ENCODE assay signal across 16 cellular contexts in genomic region chr1:49052102-49052501, GRCh38.
A peak's percentile ranks its signal among the peaks of the same experiment; 100 is the strongest.
DNase-seq lines count a peak whose midpoint lies in the region; ATAC-seq and TF ChIP-seq lines count a peak whose summit lies in the region.
"Had no signal": no experiment of that assay in that cellular context is flagged by ENCODE, and none has a peak within 500 bp of the region (broad histone marks: within the 10 kb centered on the region; RNA-seq: fewer than 3 reads in every experiment).

No MANE protein-coding gene starts in this region.

- no peaks in the 10 kb centered on the region for H3K27me3 ChIP-seq in stomach
- H3K27me3 ChIP-seq: breast epithelium, heart right ventricle, sigmoid colon had no signal

- intact Hi-C loops in stomach (cut with DNase I; ENCODE audit: low total_unique reads) = no loop called here

- WGBS in stomach, 5 donors = 70 to 87% (median 79%) methylated on average over 1 of the region's 1 CpG

- H3K27ac Mint-ChIP-seq in activated CD8-positive, alpha-beta memory T cell treated with anti-CD3 and anti-CD28 coated beads, Interleukin-2, amount 10 ng/mL, durations not matched to agents 7 days and 5 days = no peak overlapping the region
- H3K27ac Mint-ChIP-seq: CD4-positive, CD25-positive, alpha-beta regulatory T cell; dendritic cell treated with granulocyte-macrophage colony-stimulating factor and Interleukin-4, amounts not matched to agents 40 ng/mL and 50 ng/mL, for 4 days had no signal

- TF ChIP-seq POLR2A in stomach (IDR thresholded peaks at IDR 0.05) = no peak

- no peaks in the 10 kb centered on the region for H3K4me1 Mint-ChIP-seq in activated CD8-positive, alpha-beta memory T cell treated with anti-CD3 and anti-CD28 coated beads, Interleukin-2, amount 10 ng/mL, durations not matched to agents 7 days and 5 days
- H3K4me1 Mint-ChIP-seq: CD4-positive, CD25-positive, alpha-beta regulatory T cell; neural crest cell had no signal

- H3K27me3 Mint-ChIP-seq in activated CD8-positive, alpha-beta memory T cell treated with anti-CD3 and anti-CD28 coated beads, Interleukin-2, amount 10 ng/mL, durations not matched to agents 7 days and 5 days = no peaks in the 10 kb centered on the region
- H3K27me3 Mint-ChIP-seq: CD4-positive, CD25-positive, alpha-beta regulatory T cell; dendritic cell treated with granulocyte-macrophage colony-stimulating factor and Interleukin-4, amounts not matched to agents 40 ng/mL and 50 ng/mL, for 4 days had no signal

- no peaks in the 10 kb centered on the region for H3K9me3 ChIP-seq in stomach
- H3K9me3 ChIP-seq: breast epithelium, heart right ventricle, sigmoid colon had no signal

- no peak for ATAC-seq in activated CD8-positive, alpha-beta memory T cell treated with anti-CD3 and anti-CD28 coated beads, Interleukin-2, amount 10 ng/mL, durations not matched to agents 7 days and 5 days
- ATAC-seq: heart right ventricle had no signal

- H3K4me1 ChIP-seq in stomach = no peaks in the 10 kb centered on the region
- H3K4me1 ChIP-seq: breast epithelium, heart right ventricle, sigmoid colon had no signal

- CTCF ChIA-PET in activated CD8-positive, alpha-beta memory T cell treated with anti-CD3 and anti-CD28 coated beads, Interleukin-2, amount 10 ng/mL, durations not matched to agents 7 days and 5 days (lab: Charles Lee) = no interaction called here

- H3K36me3 Mint-ChIP-seq in activated CD8-positive, alpha-beta memory T cell treated with anti-CD3 and anti-CD28 coated beads, Interleukin-2, amount 10 ng/mL, durations not matched to agents 7 days and 5 days = no peaks in the 10 kb centered on the region
- H3K36me3 Mint-ChIP-seq: CD4-positive, CD25-positive, alpha-beta regulatory T cell had no signal

- DNase-seq in D341Med (ENCODE audit: low spot score) (peak; percentile 60), NCI-H146 (lab: John Stamatoyannopoulos, UW) (peak; percentile 69), NCI-H510A (lab: John Stamatoyannopoulos, UW) (peak; percentile 16), cerebellar cortex (ENCODE audit: low spot score) (peak; percentile 9), OCI-M2 (lab: John Stamatoyannopoulos, UW; ENCODE audit: unreplicated experiment) (no peak), stomach (no peak), hepatic stellate cell (ENCODE audit: low spot score) (no peak)
- DNase-seq in activated CD8-positive, alpha-beta memory T cell treated with anti-CD3 and anti-CD28 coated beads, Interleukin-2, amount 10 ng/mL, durations not matched to agents 7 days and 5 days = no peak
- DNase-seq: activated CD4-positive, alpha-beta T cell treated with anti-CD3 and anti-CD28 coated beads for 48 hours; CD4-positive, CD25-positive, alpha-beta regulatory T cell; heart right ventricle; sigmoid colon had no signal

- H3K4me3 ChIP-seq in stomach = no peak overlapping the region
- H3K4me3 ChIP-seq: breast epithelium, heart right ventricle, sigmoid colon had no signal

- no peak for TF ChIP-seq EP300 in stomach (IDR thresholded peaks at IDR 0.05)

- no peak for TF ChIP-seq CTCF in stomach (IDR thresholded peaks at IDR 0.05)

- H3K9me3 Mint-ChIP-seq in activated CD8-positive, alpha-beta memory T cell treated with anti-CD3 and anti-CD28 coated beads, Interleukin-2, amount 10 ng/mL, durations not matched to agents 7 days and 5 days (ENCODE audit: low read depth) = no peaks in the 10 kb centered on the region
- H3K9me3 Mint-ChIP-seq: dendritic cell treated with granulocyte-macrophage colony-stimulating factor and Interleukin-4, amounts not matched to agents 40 ng/mL and 50 ng/mL, for 4 days had no signal

- no peaks in the 10 kb centered on the region for H3K36me3 ChIP-seq in stomach
- H3K36me3 ChIP-seq: breast epithelium, heart right ventricle, sigmoid colon had no signal

- H3K27ac ChIP-seq in stomach = no peak overlapping the region
- H3K27ac ChIP-seq: breast epithelium, heart right ventricle, KMS-11, sigmoid colon had no signal

- H3K4me3 Mint-ChIP-seq in activated CD8-positive, alpha-beta memory T cell treated with anti-CD3 and anti-CD28 coated beads, Interleukin-2, amount 10 ng/mL, durations not matched to agents 7 days and 5 days = no peak overlapping the region
- H3K4me3 Mint-ChIP-seq: CD4-positive, CD25-positive, alpha-beta regulatory T cell; dendritic cell treated with granulocyte-macrophage colony-stimulating factor and Interleukin-4, amounts not matched to agents 40 ng/mL and 50 ng/mL, for 4 days; neural crest cell had no signal

Comparison
In these comparisons a context has a peak if more than half of its experiments do, and no peak if none do; other contexts are left out.
1. DNase-seq: peak in D341Med (single experiment), NCI-H146 (single experiment), NCI-H510A (single experiment) and cerebellar cortex (single experiment); none in OCI-M2 (single experiment), activated CD8-positive, alpha-beta memory T cell treated with anti-CD3 and anti-CD28 coated beads, Interleukin-2, amount 10 ng/mL, durations not matched to agents 7 days and 5 days (single experiment), stomach (single experiment) and hepatic stellate cell (single experiment).